In the genomic region with DNA sequence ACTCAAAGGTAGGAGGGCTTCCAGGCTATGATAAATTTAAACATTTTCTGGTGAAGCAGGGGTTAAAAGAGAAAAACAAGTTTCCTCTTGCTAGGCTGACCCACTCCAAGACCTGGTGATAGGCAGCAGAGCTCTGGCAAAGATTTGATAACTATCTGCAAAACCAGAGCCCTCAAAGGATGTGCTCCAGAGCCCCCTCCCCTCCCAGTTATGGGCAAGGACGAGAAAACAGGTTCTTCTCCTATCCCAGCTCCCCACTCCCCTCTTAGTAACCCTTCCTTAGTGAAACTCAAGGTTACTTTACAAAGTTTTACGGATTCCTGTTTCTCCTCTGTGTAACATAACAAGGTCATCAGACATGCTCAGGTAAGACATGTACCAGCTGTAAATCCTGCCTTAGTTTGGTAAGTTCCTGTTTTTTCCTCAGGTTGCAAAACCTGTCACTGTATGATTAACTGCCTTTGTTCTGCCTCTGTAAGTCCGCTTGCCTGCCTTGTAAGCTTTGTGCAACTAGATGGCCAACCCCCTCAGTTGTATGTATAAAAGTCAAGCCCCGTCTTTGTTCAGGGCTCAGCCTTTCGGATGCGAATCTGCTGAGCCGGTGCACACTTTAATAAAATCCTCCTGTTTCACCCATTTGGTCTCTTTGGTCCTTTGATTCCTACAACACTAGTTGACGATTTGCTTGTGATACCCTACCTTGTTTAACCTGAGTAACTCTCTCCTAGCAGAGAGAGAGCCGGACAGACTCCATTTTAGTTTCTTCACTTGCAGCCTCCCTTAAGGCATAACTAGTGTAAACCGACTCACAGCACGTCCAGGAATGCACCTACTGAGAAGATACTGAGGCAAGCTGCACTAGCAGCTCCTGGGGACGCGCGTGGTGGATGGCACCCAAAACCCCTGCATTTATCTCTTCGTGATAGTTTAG, we compare ENCODE assay signal across 1 cellular context.
TF ChIP-seq lines count a peak whose summit lies in the region.

No MANE protein-coding gene starts in this region.

TF ChIP-seq in GM12878, 131 proteins besides CTCF, POLR2A, EP300 and RAD21 (continued from another document):
- TF ChIP-seq ZNF687 (IDR thresholded peaks at IDR 0.05) (peak; percentile 74), IKZF2 (IDR thresholded peaks at IDR 0.05) (peak; percentile 49 to 56; a peak in 3 of 4 replicates), ZZZ3 (IDR thresholded peaks at IDR 0.05; ENCODE audit: control insufficient read depth, insufficient read length, low read depth) (no peak), NRF1 (conservative IDR thresholded peaks at IDR 0.05; ENCODE audit: low read depth, low read length) (no peak), JUNB (IDR thresholded peaks at IDR 0.05) (no peak), CHD1 (IDR thresholded peaks at IDR 0.05; ENCODE audit: low read depth, low read length) (no peak), BACH1 (IDR thresholded peaks at IDR 0.05; ENCODE audit: borderline replicate concordance) (no peak), TCF12 (IDR thresholded peaks at IDR 0.05; ENCODE audit: low read depth, low read length) (no peak), NFIC (IDR thresholded peaks at IDR 0.05; ENCODE audit: low read depth, low read length) (no peak), ZNF622 (IDR thresholded peaks at IDR 0.05) (no peak), ZBTB40 (IDR thresholded peaks at IDR 0.05; ENCODE audit: borderline replicate concordance) (no peak), CHD2 (IDR thresholded peaks at IDR 0.05; ENCODE audit: borderline replicate concordance, low read depth, low read length) (no peak)
TF ChIP-seq in GM12878: peak in this region for 8.
